28 cellular contexts compared by ENCODE assay signal in genomic region chr13:29006359-29006850, GRCh38.
"Had no signal": no experiment of that assay in that cellular context is flagged by ENCODE, and none has a peak within 500 bp of the region (broad histone marks: within the 10 kb centered on the region; RNA-seq: fewer than 3 reads in every experiment).

No MANE protein-coding gene starts in this region.

- H3K9me3 Mint-ChIP-seq: memory B cell; mesothelial cell of epicardium; nephron; neural progenitor cell; stimulated activated memory B cell treated with anti-CD40 and anti-IgM and Interleukin-4, amounts not matched to agents 10 μg/mL and 1 μg/mL and 100 μg/mL, for 72 hours; stimulated activated naive CD8-positive, alpha-beta T cell treated with anti-CD3 and anti-CD28 coated beads, Interleukin-15, Interleukin-2, amounts not matched to agents 100 ng/mL and 50 ng/mL, for 24 hours had no signal

- ATAC-seq: esophagus mucosa, foreskin keratinocyte, gastroesophageal sphincter, left colon, mucosa of descending colon, upper lobe of right lung had no signal

- H3K36me3 ChIP-seq: gastroesophageal sphincter, neural progenitor cell, sigmoid colon, transverse colon, upper lobe of right lung, uterus had no signal

- H3K4me3 Mint-ChIP-seq: immature natural killer cell; memory B cell; mesothelial cell of epicardium; naive B cell; nephron; neural progenitor cell; stimulated activated memory B cell treated with anti-CD40 and anti-IgM and Interleukin-4, amounts not matched to agents 10 μg/mL and 1 μg/mL and 100 μg/mL, for 72 hours; stimulated activated naive CD8-positive, alpha-beta T cell treated with anti-CD3 and anti-CD28 coated beads, Interleukin-15, Interleukin-2, amounts not matched to agents 100 ng/mL and 50 ng/mL, for 24 hours had no signal

- H3K4me3 ChIP-seq: dorsolateral prefrontal cortex, gastroesophageal sphincter, lung, mucosa of descending colon, neural progenitor cell, sigmoid colon, transverse colon, upper lobe of right lung, uterus had no signal

- H3K27me3 ChIP-seq: foreskin keratinocyte, gastroesophageal sphincter, neural progenitor cell, sigmoid colon, transverse colon, upper lobe of right lung, uterus had no signal

- H3K36me3 Mint-ChIP-seq: immature natural killer cell; memory B cell; mesothelial cell of epicardium; neural progenitor cell; stimulated activated memory B cell treated with anti-CD40 and anti-IgM and Interleukin-4, amounts not matched to agents 10 μg/mL and 1 μg/mL and 100 μg/mL, for 72 hours had no signal

- H3K27ac ChIP-seq: dorsolateral prefrontal cortex, epithelial cell of prostate, foreskin keratinocyte, gastroesophageal sphincter, neural progenitor cell, parathyroid adenoma, sigmoid colon, transverse colon, upper lobe of right lung, uterus had no signal

- DNase-seq: dorsolateral prefrontal cortex; effector CD4-positive, alpha-beta T cell; foreskin keratinocyte; hypothalamus; immature natural killer cell; islet precursor cell; kidney glomerular epithelial cell; left colon; mucosa of descending colon; naive B cell; sigmoid colon; stimulated activated CD4-positive, alpha-beta T cell treated with anti-CD3 and anti-CD28 coated beads, Interleukin-2, amount 100 ng/mL, for 24 hours; stimulated activated CD4-positive, alpha-beta T cell treated with anti-CD3 and anti-CD28 coated beads, Interleukin-4, amount 100 ng/mL, for 24 hours; transverse colon; upper lobe of right lung; uterus had no signal

- H3K4me1 ChIP-seq: foreskin keratinocyte, gastroesophageal sphincter, neural progenitor cell, parathyroid adenoma, sigmoid colon, transverse colon, upper lobe of right lung, uterus had no signal

- H3K9me3 ChIP-seq: gastroesophageal sphincter, mucosa of descending colon, sigmoid colon, transverse colon, upper lobe of right lung, uterus had no signal

- H3K27ac Mint-ChIP-seq: immature natural killer cell; memory B cell; mesothelial cell of epicardium; naive B cell; neural progenitor cell; progenitor cell of endocrine pancreas; stimulated activated memory B cell treated with anti-CD40 and anti-IgM and Interleukin-4, amounts not matched to agents 10 μg/mL and 1 μg/mL and 100 μg/mL, for 72 hours; stimulated activated naive CD8-positive, alpha-beta T cell treated with anti-CD3 and anti-CD28 coated beads, Interleukin-15, Interleukin-2, amounts not matched to agents 100 ng/mL and 50 ng/mL, for 24 hours had no signal

- H3K27me3 Mint-ChIP-seq: stimulated activated naive CD8-positive, alpha-beta T cell treated with anti-CD3 and anti-CD28 coated beads, Interleukin-15, Interleukin-2, amounts not matched to agents 100 ng/mL and 50 ng/mL, for 24 hours had no signal

- H3K4me1 Mint-ChIP-seq: immature natural killer cell; memory B cell; naive B cell; neural progenitor cell; stimulated activated memory B cell treated with anti-CD40 and anti-IgM and Interleukin-4, amounts not matched to agents 10 μg/mL and 1 μg/mL and 100 μg/mL, for 72 hours had no signal
